ENCODE assay signal across 21 cellular contexts in genomic region chr6:90454835-90455427, GRCh38.
DNase-seq lines count a peak whose midpoint lies in the region; ATAC-seq, FAIRE-seq and TF ChIP-seq lines count a peak whose summit lies in the region.
"Had no signal": no experiment of that assay in that cellular context is flagged by ENCODE, and none has a peak within 500 bp of the region (broad histone marks: within the 10 kb centered on the region; RNA-seq: fewer than 3 reads in every experiment).

No MANE protein-coding gene starts in this region.

- DNase-seq in activated CD4-positive, alpha-beta T cell treated with anti-CD3 and anti-CD28 coated beads for 36 hours: no peak
- no peak for DNase-seq in activated CD4-positive, alpha-beta T cell treated with anti-CD3 and anti-CD28 coated beads for 4 hours
- DNase-seq in EL (peak; percentile 15), amniotic epithelial cell (ENCODE audit: low read depth) (peak; percentile 51), keratinocyte (ENCODE audit: low read depth, low spot score) (no peak), HT-29 (ENCODE audit: low spot score) (no peak)
- DNase-seq: Caco-2; CD4-positive, CD25-positive, alpha-beta regulatory T cell; H9; MG63; NCI-H1092; NCI-H146; NCI-H2081 treated with DMSO at 0.1 percent for 48 hours; Peyer's patch; SHP77; SK-N-SH had no signal

- H3K36me3 ChIP-seq in keratinocyte (ENCODE audit: control insufficient read depth in 2 of 2, extremely low read depth in 1 of 2, insufficient read depth in 2 of 2, low read length in 2 of 2): no peaks in the 10 kb centered on the region
- H3K36me3 ChIP-seq: MG63, Peyer's patch had no signal

- H3K4me1 ChIP-seq in keratinocyte (ENCODE audit: control insufficient read depth, extremely low read depth, insufficient read depth, low read length): peaks cover 7% of the 10 kb centered on the region
- H3K4me1 ChIP-seq: Caco-2 had no signal

- peak overlapping the region; percentile 48 for H3K27ac Mint-ChIP-seq in activated CD4-positive, alpha-beta T cell treated with anti-CD3 and anti-CD28 coated beads for 36 hours
- H3K27ac Mint-ChIP-seq: B cell; CD4-positive, CD25-positive, alpha-beta regulatory T cell; H9 had no signal

- dilution Hi-C loops in keratinocyte (cut with MboI; ENCODE audit: extremely low pct_ligation_motif_present, low sequenced_read_pairs): no loop called here

- no peaks in the 10 kb centered on the region for H3K9me1 ChIP-seq in keratinocyte (ENCODE audit: control insufficient read depth, extremely low read depth, insufficient read depth, low read length)

- no peak for TF ChIP-seq CTCF in keratinocyte (optimal IDR thresholded peaks at IDR 0.05 in 1 of 3, IDR thresholded peaks at IDR 0.05 in 1 of 3, conservative IDR thresholded peaks at IDR 0.05 in 1 of 3; ENCODE audit: extremely low read depth in 1 of 3, insufficient read depth in 2 of 3, low read length in 3 of 3)

- no peak overlapping the region for H3K27ac ChIP-seq in keratinocyte (ENCODE audit: control insufficient read depth, insufficient read depth, low read length)
- H3K27ac ChIP-seq: 22Rv1, KMS-11, Peyer's patch had no signal

- no peaks in the 10 kb centered on the region for H4K20me1 ChIP-seq in keratinocyte (ENCODE audit: control insufficient read depth, extremely low read depth, insufficient read depth, low read length)

- H3K4me2 ChIP-seq in keratinocyte (ENCODE audit: control insufficient read depth, extremely low read depth, insufficient read depth, low read depth, low read length): peak overlapping the region; percentile 19
- H3K4me2 ChIP-seq: KMS-11, SK-N-SH had no signal

- H3K4me3 ChIP-seq in keratinocyte (ENCODE audit: control insufficient read depth in 2 of 3, extremely low read depth in 1 of 3, insufficient read depth in 2 of 3, low read depth in 1 of 3, low read length in 3 of 3): no peak overlapping the region
- H3K4me3 ChIP-seq: MG63, Peyer's patch had no signal

- no peak for ATAC-seq in activated CD4-positive, alpha-beta T cell treated with anti-CD3 and anti-CD28 coated beads for 36 hours
- ATAC-seq in GM21423 (IDR thresholded peaks at IDR 0.05; ENCODE audit: unreplicated experiment): no peak
- no peak for ATAC-seq in HG03521 (IDR thresholded peaks at IDR 0.05; ENCODE audit: unreplicated experiment)

- H3K36me3 Mint-ChIP-seq in activated CD4-positive, alpha-beta T cell treated with anti-CD3 and anti-CD28 coated beads for 36 hours (ENCODE audit: low read depth): peaks cover 12% of the 10 kb centered on the region

- no peak overlapping the region for H3K4me3 Mint-ChIP-seq in activated CD4-positive, alpha-beta T cell treated with anti-CD3 and anti-CD28 coated beads for 36 hours
- H3K4me3 Mint-ChIP-seq: B cell; CD4-positive, CD25-positive, alpha-beta regulatory T cell; H9 had no signal

- H3K4me1 Mint-ChIP-seq in activated CD4-positive, alpha-beta T cell treated with anti-CD3 and anti-CD28 coated beads for 36 hours: peaks cover 67% of the 10 kb centered on the region
- H3K4me1 Mint-ChIP-seq: B cell had no signal

- POLR2A ChIA-PET in activated CD4-positive, alpha-beta T cell treated with anti-CD3 and anti-CD28 coated beads for 36 hours (lab: Charles Lee): interaction anchor here (0.6 to 2.6 kb wide), 4 partner anchors 33 to 170 kb away, joined by 4 to 9 read pairs (median 6); no protein-coding TSS in a partner anchor

- H3K27me3 Mint-ChIP-seq in activated CD4-positive, alpha-beta T cell treated with anti-CD3 and anti-CD28 coated beads for 36 hours: no peaks in the 10 kb centered on the region

- intact Hi-C loops in activated CD4-positive, alpha-beta T cell treated with anti-CD3 and anti-CD28 coated beads for 36 hours (cut with DNase I, micrococcal nuclease): no loop called here

- no peak for FAIRE-seq in keratinocyte (lab: Jason Lieb, UNC)

- no peak overlapping the region for H2AFZ ChIP-seq in keratinocyte (ENCODE audit: control insufficient read depth, low read length)

- CTCF ChIA-PET in activated CD4-positive, alpha-beta T cell treated with anti-CD3 and anti-CD28 coated beads for 36 hours (lab: Charles Lee): interaction anchor here (0.6 to 8.9 kb wide), 9 partner anchors 11 to 404 kb away, joined by 3 to 112 read pairs (median 12); no protein-coding TSS in a partner anchor

- H3K9ac ChIP-seq in keratinocyte (ENCODE audit: control insufficient read depth, extremely low read depth, insufficient read depth, low read length): no peak overlapping the region
- H3K9ac ChIP-seq: KMS-11, SK-N-SH had no signal

- no peaks in the 10 kb centered on the region for H3K9me3 ChIP-seq in keratinocyte (ENCODE audit: control insufficient read depth, low read depth, low read length)
- H3K9me3 ChIP-seq: Caco-2, MG63, Peyer's patch, SK-N-SH had no signal

- no peaks in the 10 kb centered on the region for H3K27me3 ChIP-seq in keratinocyte (ENCODE audit: control insufficient read depth, extremely low read depth, insufficient read depth, low read length)
- H3K27me3 ChIP-seq: MG63, Peyer's patch had no signal

- H3K9me3 Mint-ChIP-seq in activated CD4-positive, alpha-beta T cell treated with anti-CD3 and anti-CD28 coated beads for 36 hours (ENCODE audit: low read depth): peaks cover 6% of the 10 kb centered on the region
- H3K9me3 Mint-ChIP-seq: H9 had no signal

- H3K79me2 ChIP-seq in keratinocyte (ENCODE audit: control insufficient read depth, insufficient read depth, low read length): no peaks in the 10 kb centered on the region

Comparison
In these comparisons a context has a peak if more than half of its experiments do, and no peak if none do; other contexts are left out.
1. DNase-seq: peak in EL (single experiment) and amniotic epithelial cell (single experiment); none in activated CD4-positive, alpha-beta T cell treated with anti-CD3 and anti-CD28 coated beads for 36 hours (single experiment), activated CD4-positive, alpha-beta T cell treated with anti-CD3 and anti-CD28 coated beads for 4 hours (0 of 2), keratinocyte (single experiment) and HT-29 (single experiment).